ENCODE assay signal across 8 cellular contexts in the genomic region with DNA sequence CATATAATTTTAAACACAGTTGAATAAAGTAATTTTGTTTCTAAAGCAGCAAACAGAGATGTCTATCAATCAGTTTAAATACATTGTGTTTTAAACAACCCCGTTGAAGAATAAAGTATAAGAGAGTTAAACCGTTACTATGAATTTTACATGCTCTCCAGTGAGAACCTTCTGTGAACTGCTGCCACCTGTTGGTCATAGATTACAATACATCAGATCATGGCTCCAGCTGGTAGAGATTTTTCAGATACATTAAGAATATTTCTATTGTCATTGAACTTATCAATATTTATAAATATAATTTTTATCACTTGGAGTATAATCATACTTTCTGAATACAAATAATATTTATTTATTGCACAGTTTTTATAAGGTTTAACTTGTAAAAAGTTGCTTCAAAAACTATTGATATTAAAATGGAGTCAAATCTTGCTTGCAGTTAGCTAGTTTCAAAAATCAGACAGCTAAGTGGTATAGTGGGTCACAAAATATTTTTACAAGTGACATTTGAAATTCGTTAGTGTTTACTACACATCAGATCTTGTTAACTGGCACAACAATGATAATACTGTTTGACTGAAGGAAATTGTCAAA.
DNase-seq lines count a peak whose midpoint lies in the region; ATAC-seq and TF ChIP-seq lines count a peak whose summit lies in the region.

No MANE protein-coding gene starts in this region.

- H3K9me3 ChIP-seq in parathyroid adenoma (ENCODE audit: control insufficient read depth, low read length): no peaks in the 10 kb centered on the region

- no peaks in the 10 kb centered on the region for H3K27me3 ChIP-seq in parathyroid adenoma (ENCODE audit: control insufficient read depth, insufficient read depth, low read length)

- no peak overlapping the region for H3K4me2 ChIP-seq in parathyroid adenoma (ENCODE audit: low read length)

- H3K36me3 ChIP-seq in parathyroid adenoma (ENCODE audit: control insufficient read depth, insufficient read depth, low read length): no peaks in the 10 kb centered on the region

- no peak overlapping the region for H2AFZ ChIP-seq in parathyroid adenoma

- intact Hi-C loops in activated CD4-positive, alpha-beta T cell treated with anti-CD3 and anti-CD28 coated beads, Interleukin-2, amount 10 ng/mL, durations not matched to agents 24 days and 14 days (cut with micrococcal nuclease): loop anchor here (5.0 kb wide), 1 partner anchor 1995 kb away; no protein-coding TSS in a partner anchor

- H3K9ac ChIP-seq in parathyroid adenoma: no peak overlapping the region

- no peak overlapping the region for H3K4me3 ChIP-seq in epithelial cell of proximal tubule (ENCODE audit: low read depth, low read length)
- H3K4me3 ChIP-seq in parathyroid adenoma (ENCODE audit: low read depth, low read length): no peak overlapping the region

- no peak overlapping the region for H3K4me3 Mint-ChIP-seq in activated CD4-positive, alpha-beta T cell treated with anti-CD3 and anti-CD28 coated beads, Interleukin-2, amount 10 ng/mL, durations not matched to agents 24 days and 14 days

- peak; percentile 70 for DNase-seq in activated CD4-positive, alpha-beta T cell treated with anti-CD3 and anti-CD28 coated beads, Interleukin-2, amount 10 ng/mL, durations not matched to agents 24 days and 14 days
- DNase-seq in activated CD4-positive, alpha-beta T cell treated with anti-CD3 and anti-CD28 coated beads for 1 hour: no peak
- DNase-seq in RPMI7951 (ENCODE audit: low read depth) (peak; percentile 15), epithelial cell of proximal tubule (ENCODE audit: low read depth) (no peak)

- no peaks in the 10 kb centered on the region for H3K79me2 ChIP-seq in parathyroid adenoma

- peak; percentile 71 for TF ChIP-seq CTCF in epithelial cell of proximal tubule (conservative IDR thresholded peaks at IDR 0.05; ENCODE audit: low read depth, low read length)
- TF ChIP-seq CTCF in parathyroid adenoma (IDR thresholded peaks at IDR 0.05): peak; percentile 34

- no peak overlapping the region for H3K27ac ChIP-seq in parathyroid adenoma

- no peaks in the 10 kb centered on the region for H3K27me3 Mint-ChIP-seq in activated CD4-positive, alpha-beta T cell treated with anti-CD3 and anti-CD28 coated beads, Interleukin-2, amount 10 ng/mL, durations not matched to agents 24 days and 14 days

- H3K36me3 Mint-ChIP-seq in activated CD4-positive, alpha-beta T cell treated with anti-CD3 and anti-CD28 coated beads, Interleukin-2, amount 10 ng/mL, durations not matched to agents 24 days and 14 days (ENCODE audit: low read depth): no peaks in the 10 kb centered on the region

- TF ChIP-seq EP300 in Ishikawa (IDR thresholded peaks at IDR 0.05; ENCODE audit: borderline replicate concordance): no peak

- H3K9me3 Mint-ChIP-seq in activated CD4-positive, alpha-beta T cell treated with anti-CD3 and anti-CD28 coated beads, Interleukin-2, amount 10 ng/mL, durations not matched to agents 24 days and 14 days: no peaks in the 10 kb centered on the region

- H3K27ac Mint-ChIP-seq in activated CD4-positive, alpha-beta T cell treated with anti-CD3 and anti-CD28 coated beads, Interleukin-2, amount 10 ng/mL, durations not matched to agents 24 days and 14 days: no peak overlapping the region

- peak; percentile 83 for ATAC-seq in GM21576 (IDR thresholded peaks at IDR 0.05; ENCODE audit: unreplicated experiment)
- no peak for ATAC-seq in HG02623 (IDR thresholded peaks at IDR 0.05; ENCODE audit: unreplicated experiment)

- no peaks in the 10 kb centered on the region for H3K4me1 ChIP-seq in parathyroid adenoma

- no peaks in the 10 kb centered on the region for H3K4me1 Mint-ChIP-seq in activated CD4-positive, alpha-beta T cell treated with anti-CD3 and anti-CD28 coated beads, Interleukin-2, amount 10 ng/mL, durations not matched to agents 24 days and 14 days

- peak; percentile 66 for TF ChIP-seq RAD21 in Ishikawa (IDR thresholded peaks at IDR 0.05; ENCODE audit: low read depth)

TF ChIP-seq in Ishikawa, 13 proteins besides CTCF, POLR2A, EP300 and RAD21:
- TF ChIP-seq, protein P1, sequence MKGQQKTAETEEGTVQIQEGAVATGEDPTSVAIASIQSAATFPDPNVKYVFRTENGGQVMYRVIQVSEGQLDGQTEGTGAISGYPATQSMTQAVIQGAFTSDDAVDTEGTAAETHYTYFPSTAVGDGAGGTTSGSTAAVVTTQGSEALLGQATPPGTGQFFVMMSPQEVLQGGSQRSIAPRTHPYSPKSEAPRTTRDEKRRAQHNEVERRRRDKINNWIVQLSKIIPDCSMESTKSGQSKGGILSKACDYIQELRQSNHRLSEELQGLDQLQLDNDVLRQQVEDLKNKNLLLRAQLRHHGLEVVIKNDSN (IDR thresholded peaks at IDR 0.05): no peak
- TF ChIP-seq CEBPB (IDR thresholded peaks at IDR 0.05) (no peak), YY1 (IDR thresholded peaks at IDR 0.05; ENCODE audit: low read depth) (no peak), TEAD4 (IDR thresholded peaks at IDR 0.05) (no peak), TAF1 (IDR thresholded peaks at IDR 0.05; ENCODE audit: low read depth) (no peak)
- TF ChIP-seq, protein P2, sequence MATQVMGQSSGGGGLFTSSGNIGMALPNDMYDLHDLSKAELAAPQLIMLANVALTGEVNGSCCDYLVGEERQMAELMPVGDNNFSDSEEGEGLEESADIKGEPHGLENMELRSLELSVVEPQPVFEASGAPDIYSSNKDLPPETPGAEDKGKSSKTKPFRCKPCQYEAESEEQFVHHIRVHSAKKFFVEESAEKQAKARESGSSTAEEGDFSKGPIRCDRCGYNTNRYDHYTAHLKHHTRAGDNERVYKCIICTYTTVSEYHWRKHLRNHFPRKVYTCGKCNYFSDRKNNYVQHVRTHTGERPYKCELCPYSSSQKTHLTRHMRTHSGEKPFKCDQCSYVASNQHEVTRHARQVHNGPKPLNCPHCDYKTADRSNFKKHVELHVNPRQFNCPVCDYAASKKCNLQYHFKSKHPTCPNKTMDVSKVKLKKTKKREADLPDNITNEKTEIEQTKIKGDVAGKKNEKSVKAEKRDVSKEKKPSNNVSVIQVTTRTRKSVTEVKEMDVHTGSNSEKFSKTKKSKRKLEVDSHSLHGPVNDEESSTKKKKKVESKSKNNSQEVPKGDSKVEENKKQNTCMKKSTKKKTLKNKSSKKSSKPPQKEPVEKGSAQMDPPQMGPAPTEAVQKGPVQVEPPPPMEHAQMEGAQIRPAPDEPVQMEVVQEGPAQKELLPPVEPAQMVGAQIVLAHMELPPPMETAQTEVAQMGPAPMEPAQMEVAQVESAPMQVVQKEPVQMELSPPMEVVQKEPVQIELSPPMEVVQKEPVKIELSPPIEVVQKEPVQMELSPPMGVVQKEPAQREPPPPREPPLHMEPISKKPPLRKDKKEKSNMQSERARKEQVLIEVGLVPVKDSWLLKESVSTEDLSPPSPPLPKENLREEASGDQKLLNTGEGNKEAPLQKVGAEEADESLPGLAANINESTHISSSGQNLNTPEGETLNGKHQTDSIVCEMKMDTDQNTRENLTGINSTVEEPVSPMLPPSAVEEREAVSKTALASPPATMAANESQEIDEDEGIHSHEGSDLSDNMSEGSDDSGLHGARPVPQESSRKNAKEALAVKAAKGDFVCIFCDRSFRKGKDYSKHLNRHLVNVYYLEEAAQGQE (IDR thresholded peaks at IDR 0.05; ENCODE audit: low read depth): no peak

Comparison
In these comparisons a context has a peak if more than half of its experiments do, and no peak if none do; other contexts are left out.
1. DNase-seq: peak in activated CD4-positive, alpha-beta T cell treated with anti-CD3 and anti-CD28 coated beads, Interleukin-2, amount 10 ng/mL, durations not matched to agents 24 days and 14 days (single experiment) and RPMI7951 (single experiment); none in activated CD4-positive, alpha-beta T cell treated with anti-CD3 and anti-CD28 coated beads for 1 hour (single experiment) and epithelial cell of proximal tubule (single experiment).